1 cellular context compared by ENCODE assay signal in the genomic region with DNA sequence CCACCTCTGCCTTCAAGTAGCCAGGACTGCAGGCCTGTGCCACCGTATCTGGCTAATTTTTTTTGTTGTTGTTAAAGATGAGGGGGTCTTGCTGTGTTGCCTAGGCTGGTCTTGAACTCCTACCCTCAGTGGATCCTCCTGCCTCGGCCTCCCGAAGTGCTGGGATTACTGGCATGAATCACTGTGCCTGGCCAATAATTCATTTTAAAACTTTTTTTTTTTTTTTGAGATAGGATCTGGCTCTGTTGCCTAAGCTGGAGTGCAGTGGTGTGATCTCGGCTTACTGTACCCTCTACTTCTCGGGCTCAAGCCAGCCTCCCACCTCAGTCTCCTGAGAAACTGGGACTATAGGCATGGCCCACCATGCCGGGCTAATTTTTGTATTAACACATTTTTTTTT.
TF ChIP-seq lines count a peak whose summit lies in the region.

No MANE protein-coding gene starts in this region.

TF ChIP-seq in GM12878, 131 proteins besides CTCF, POLR2A, EP300 and RAD21:
- TF ChIP-seq BMI1 (IDR thresholded peaks at IDR 0.05; ENCODE audit: borderline replicate concordance): no peak
- TF ChIP-seq ATF3 (IDR thresholded peaks at IDR 0.05; ENCODE audit: borderline replicate concordance, extremely low read depth, low read depth, low read length): no peak
- TF ChIP-seq, protein P1, sequence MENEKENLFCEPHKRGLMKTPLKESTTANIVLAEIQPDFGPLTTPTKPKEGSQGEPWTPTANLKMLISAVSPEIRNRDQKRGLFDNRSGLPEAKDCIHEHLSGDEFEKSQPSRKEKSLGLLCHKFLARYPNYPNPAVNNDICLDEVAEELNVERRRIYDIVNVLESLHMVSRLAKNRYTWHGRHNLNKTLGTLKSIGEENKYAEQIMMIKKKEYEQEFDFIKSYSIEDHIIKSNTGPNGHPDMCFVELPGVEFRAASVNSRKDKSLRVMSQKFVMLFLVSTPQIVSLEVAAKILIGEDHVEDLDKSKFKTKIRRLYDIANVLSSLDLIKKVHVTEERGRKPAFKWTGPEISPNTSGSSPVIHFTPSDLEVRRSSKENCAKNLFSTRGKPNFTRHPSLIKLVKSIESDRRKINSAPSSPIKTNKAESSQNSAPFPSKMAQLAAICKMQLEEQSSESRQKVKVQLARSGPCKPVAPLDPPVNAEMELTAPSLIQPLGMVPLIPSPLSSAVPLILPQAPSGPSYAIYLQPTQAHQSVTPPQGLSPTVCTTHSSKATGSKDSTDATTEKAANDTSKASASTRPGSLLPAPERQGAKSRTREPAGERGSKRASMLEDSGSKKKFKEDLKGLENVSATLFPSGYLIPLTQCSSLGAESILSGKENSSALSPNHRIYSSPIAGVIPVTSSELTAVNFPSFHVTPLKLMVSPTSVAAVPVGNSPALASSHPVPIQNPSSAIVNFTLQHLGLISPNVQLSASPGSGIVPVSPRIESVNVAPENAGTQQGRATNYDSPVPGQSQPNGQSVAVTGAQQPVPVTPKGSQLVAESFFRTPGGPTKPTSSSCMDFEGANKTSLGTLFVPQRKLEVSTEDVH (IDR thresholded peaks at IDR 0.05; ENCODE audit: low read depth, partially characterized antibody): no peak
- no peak for TF ChIP-seq ZNF207 (IDR thresholded peaks at IDR 0.05; ENCODE audit: borderline replicate concordance)
- TF ChIP-seq, protein P2, sequence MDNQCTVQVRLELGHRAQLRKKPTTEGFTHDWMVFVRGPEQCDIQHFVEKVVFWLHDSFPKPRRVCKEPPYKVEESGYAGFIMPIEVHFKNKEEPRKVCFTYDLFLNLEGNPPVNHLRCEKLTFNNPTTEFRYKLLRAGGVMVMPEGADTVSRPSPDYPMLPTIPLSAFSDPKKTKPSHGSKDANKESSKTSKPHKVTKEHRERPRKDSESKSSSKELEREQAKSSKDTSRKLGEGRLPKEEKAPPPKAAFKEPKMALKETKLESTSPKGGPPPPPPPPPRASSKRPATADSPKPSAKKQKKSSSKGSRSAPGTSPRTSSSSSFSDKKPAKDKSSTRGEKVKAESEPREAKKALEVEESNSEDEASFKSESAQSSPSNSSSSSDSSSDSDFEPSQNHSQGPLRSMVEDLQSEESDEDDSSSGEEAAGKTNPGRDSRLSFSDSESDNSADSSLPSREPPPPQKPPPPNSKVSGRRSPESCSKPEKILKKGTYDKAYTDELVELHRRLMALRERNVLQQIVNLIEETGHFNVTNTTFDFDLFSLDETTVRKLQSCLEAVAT (IDR thresholded peaks at IDR 0.05): no peak
- TF ChIP-seq, protein P3, sequence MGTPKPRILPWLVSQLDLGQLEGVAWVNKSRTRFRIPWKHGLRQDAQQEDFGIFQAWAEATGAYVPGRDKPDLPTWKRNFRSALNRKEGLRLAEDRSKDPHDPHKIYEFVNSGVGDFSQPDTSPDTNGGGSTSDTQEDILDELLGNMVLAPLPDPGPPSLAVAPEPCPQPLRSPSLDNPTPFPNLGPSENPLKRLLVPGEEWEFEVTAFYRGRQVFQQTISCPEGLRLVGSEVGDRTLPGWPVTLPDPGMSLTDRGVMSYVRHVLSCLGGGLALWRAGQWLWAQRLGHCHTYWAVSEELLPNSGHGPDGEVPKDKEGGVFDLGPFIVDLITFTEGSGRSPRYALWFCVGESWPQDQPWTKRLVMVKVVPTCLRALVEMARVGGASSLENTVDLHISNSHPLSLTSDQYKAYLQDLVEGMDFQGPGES (IDR thresholded peaks at IDR 0.05): no peak
- no peak for TF ChIP-seq SMARCA5 (IDR thresholded peaks at IDR 0.05)
- no peak for TF ChIP-seq DPF2 (IDR thresholded peaks at IDR 0.05)
- no peak for TF ChIP-seq SUPT20H (IDR thresholded peaks at IDR 0.05; ENCODE audit: borderline replicate concordance, control insufficient read depth, low read depth, low read length)
- TF ChIP-seq SREBF1 (IDR thresholded peaks at IDR 0.05; ENCODE audit: low read length): no peak
- TF ChIP-seq CBX5 (IDR thresholded peaks at IDR 0.05; ENCODE audit: low read depth): no peak
- no peak for TF ChIP-seq HCFC1 (IDR thresholded peaks at IDR 0.05; ENCODE audit: low read length)
- no peak for TF ChIP-seq STAT3 (IDR thresholded peaks at IDR 0.05; ENCODE audit: low read depth, low read length)
- no peak for TF ChIP-seq TCF3 (IDR thresholded peaks at IDR 0.05; ENCODE audit: borderline replicate concordance, insufficient read depth, low read depth, low read length)
- TF ChIP-seq RAD51 (IDR thresholded peaks at IDR 0.05): no peak
- no peak for TF ChIP-seq IRF5 (IDR thresholded peaks at IDR 0.05; ENCODE audit: borderline replicate concordance)
- TF ChIP-seq, protein P4, sequence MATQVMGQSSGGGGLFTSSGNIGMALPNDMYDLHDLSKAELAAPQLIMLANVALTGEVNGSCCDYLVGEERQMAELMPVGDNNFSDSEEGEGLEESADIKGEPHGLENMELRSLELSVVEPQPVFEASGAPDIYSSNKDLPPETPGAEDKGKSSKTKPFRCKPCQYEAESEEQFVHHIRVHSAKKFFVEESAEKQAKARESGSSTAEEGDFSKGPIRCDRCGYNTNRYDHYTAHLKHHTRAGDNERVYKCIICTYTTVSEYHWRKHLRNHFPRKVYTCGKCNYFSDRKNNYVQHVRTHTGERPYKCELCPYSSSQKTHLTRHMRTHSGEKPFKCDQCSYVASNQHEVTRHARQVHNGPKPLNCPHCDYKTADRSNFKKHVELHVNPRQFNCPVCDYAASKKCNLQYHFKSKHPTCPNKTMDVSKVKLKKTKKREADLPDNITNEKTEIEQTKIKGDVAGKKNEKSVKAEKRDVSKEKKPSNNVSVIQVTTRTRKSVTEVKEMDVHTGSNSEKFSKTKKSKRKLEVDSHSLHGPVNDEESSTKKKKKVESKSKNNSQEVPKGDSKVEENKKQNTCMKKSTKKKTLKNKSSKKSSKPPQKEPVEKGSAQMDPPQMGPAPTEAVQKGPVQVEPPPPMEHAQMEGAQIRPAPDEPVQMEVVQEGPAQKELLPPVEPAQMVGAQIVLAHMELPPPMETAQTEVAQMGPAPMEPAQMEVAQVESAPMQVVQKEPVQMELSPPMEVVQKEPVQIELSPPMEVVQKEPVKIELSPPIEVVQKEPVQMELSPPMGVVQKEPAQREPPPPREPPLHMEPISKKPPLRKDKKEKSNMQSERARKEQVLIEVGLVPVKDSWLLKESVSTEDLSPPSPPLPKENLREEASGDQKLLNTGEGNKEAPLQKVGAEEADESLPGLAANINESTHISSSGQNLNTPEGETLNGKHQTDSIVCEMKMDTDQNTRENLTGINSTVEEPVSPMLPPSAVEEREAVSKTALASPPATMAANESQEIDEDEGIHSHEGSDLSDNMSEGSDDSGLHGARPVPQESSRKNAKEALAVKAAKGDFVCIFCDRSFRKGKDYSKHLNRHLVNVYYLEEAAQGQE (IDR thresholded peaks at IDR 0.05; ENCODE audit: low read depth, low read length): no peak
- no peak for TF ChIP-seq ESRRA (IDR thresholded peaks at IDR 0.05; ENCODE audit: low read length)
- TF ChIP-seq SMC3 (IDR thresholded peaks at IDR 0.05; ENCODE audit: borderline replicate concordance, low read length): no peak
- no peak for TF ChIP-seq RELA (IDR thresholded peaks at IDR 0.05; ENCODE audit: borderline replicate concordance, partially characterized antibody)
